Comparison of ENCODE assay signal across 16 cellular contexts in the genomic region with DNA sequence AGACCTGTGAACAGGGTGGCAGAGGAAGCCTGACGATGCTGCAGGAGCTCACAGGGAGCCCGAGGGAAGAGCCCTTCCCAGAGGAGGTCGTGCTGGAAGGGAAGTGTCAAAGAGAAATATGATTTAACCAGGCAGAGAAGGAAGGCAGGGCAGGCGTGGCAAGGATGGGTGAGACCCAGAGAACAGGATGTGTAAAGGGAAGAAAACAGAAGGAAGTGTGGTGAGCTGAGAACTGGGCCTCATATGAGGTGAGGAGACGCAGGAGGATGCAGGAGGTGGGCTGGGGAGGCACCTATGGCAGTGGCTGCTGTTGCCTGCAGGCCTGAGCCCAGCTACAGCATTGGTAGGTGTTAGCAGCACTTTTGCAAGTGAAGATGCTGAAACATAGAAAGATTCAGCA.
A peak's percentile ranks its signal among the peaks of the same experiment; 100 is the strongest.
DNase-seq lines count a peak whose midpoint lies in the region; ATAC-seq, FAIRE-seq and TF ChIP-seq lines count a peak whose summit lies in the region.
"Had no signal": no experiment of that assay in that cellular context is flagged by ENCODE, and none has a peak within 500 bp of the region (broad histone marks: within the 10 kb centered on the region; RNA-seq: fewer than 3 reads in every experiment).

No MANE protein-coding gene starts in this region.

- H3K36me3 Mint-ChIP-seq in activated T-cell treated with anti-CD3 and anti-CD28 coated beads, Interleukin-2, amount 50 U/mL, for 72 hours (ENCODE audit: insufficient read depth in 2 of 2): no peaks in the 10 kb centered on the region

- no peak for TF ChIP-seq EP300 in GM12878 (IDR thresholded peaks at IDR 0.05; ENCODE audit: borderline replicate concordance in 1 of 2, control insufficient read depth in 1 of 2, low read depth in 2 of 2, low read length in 2 of 2)

- no peaks in the 10 kb centered on the region for H3K36me3 ChIP-seq in Panc1 (ENCODE audit: control insufficient read depth, insufficient read depth, low read length)
- no peaks in the 10 kb centered on the region for H3K36me3 ChIP-seq in GM12878 (ENCODE audit: control insufficient read depth in 2 of 2, insufficient read depth in 2 of 2, low read length in 1 of 2)
- H3K36me3 ChIP-seq in upper lobe of right lung: no peaks in the 10 kb centered on the region
- H3K36me3 ChIP-seq: breast epithelium had no signal

- peaks cover 15% of the 10 kb centered on the region for H3K27me3 Mint-ChIP-seq in activated T-cell treated with anti-CD3 and anti-CD28 coated beads, Interleukin-2, amount 50 U/mL, for 72 hours (ENCODE audit: low read depth)

- SMC1A ChIA-PET in GM12878 (lab: Charles Lee; ENCODE audit: uncharacterized antibody, unreplicated experiment): interaction anchor here (1.1 to 2.0 kb wide), 3 partner anchors 11 to 172 kb away, joined by 3 to 4 read pairs (median 4); no protein-coding TSS in a partner anchor

- no peaks in the 10 kb centered on the region for H4K20me1 ChIP-seq in GM12878 (ENCODE audit: control insufficient read depth, insufficient read depth)

- RAD21 ChIA-PET in GM12878 (lab: Charles Lee; ENCODE audit: unreplicated experiment): interaction anchor here (1.0 kb wide), 1 partner anchor 11 kb away, joined by 4 read pairs; no protein-coding TSS in a partner anchor

- H3K9me3 ChIP-seq in Panc1 (ENCODE audit: control insufficient read depth, insufficient read depth, low read depth, low read length) (no peaks in the 10 kb centered on the region), GM12878 (replicated peaks; ENCODE audit: control insufficient read depth, insufficient read depth, low read length) (no peaks in the 10 kb centered on the region), upper lobe of right lung (no peaks in the 10 kb centered on the region)
- H3K9me3 ChIP-seq: breast epithelium, SK-N-SH had no signal

- H2AFZ ChIP-seq in GM12878 (ENCODE audit: control insufficient read depth, low read depth, low read length): no peak overlapping the region

- no peaks in the 10 kb centered on the region for H3K79me2 ChIP-seq in GM12878 (ENCODE audit: control insufficient read depth, insufficient read depth, low read length)

- H3K27ac ChIP-seq in Panc1 (ENCODE audit: low read length) (no peak overlapping the region), GM12878 (ENCODE audit: control insufficient read depth, insufficient read depth) (no peak overlapping the region), upper lobe of right lung (no peak overlapping the region)
- H3K27ac ChIP-seq: breast epithelium, foreskin keratinocyte had no signal

- POLR2A ChIA-PET in Panc1 (lab: Charles Lee) (no interaction called here), GM12878 (lab: Charles Lee) (no interaction called here)

- CTCF ChIA-PET in Panc1 (lab: Charles Lee) (no interaction called here), GM12878 (lab: Yijun Ruan, JAX) (interaction anchor here (1.2 to 1.8 kb wide), 2 partner anchors 9 to 44 kb away, joined by 3 to 4 read pairs; no protein-coding TSS in a partner anchor)

- no peak overlapping the region for H3K4me3 ChIP-seq in Panc1 (ENCODE audit: low read depth in 2 of 2, low read length in 2 of 2)
- no peak overlapping the region for H3K4me3 ChIP-seq in GM12878
- H3K4me3 ChIP-seq in upper lobe of right lung: no peak overlapping the region
- H3K4me3 ChIP-seq: breast epithelium, smooth muscle cell had no signal

- intact Hi-C loops in Panc1 (cut with micrococcal nuclease; ENCODE audit: unreplicated experiment): no loop called here
- intact Hi-C loops in GM12878 (cut with micrococcal nuclease; ENCODE audit: unreplicated experiment): no loop called here
- intact Hi-C loops in upper lobe of right lung (cut with DNase I): no loop called here
- intact Hi-C loops in head of caudate nucleus (cut with DNase I): no loop called here

- no peaks in the 10 kb centered on the region for H3K9me3 Mint-ChIP-seq in activated T-cell treated with anti-CD3 and anti-CD28 coated beads, Interleukin-2, amount 50 U/mL, for 72 hours
- H3K9me3 Mint-ChIP-seq: HFFc6 had no signal

- peak overlapping the region; percentile 68 for H3K27ac Mint-ChIP-seq in activated T-cell treated with anti-CD3 and anti-CD28 coated beads, Interleukin-2, amount 50 U/mL, for 72 hours
- H3K27ac Mint-ChIP-seq: HFFc6 had no signal

- in situ Hi-C loops in Panc1 (cut with HindIII; ENCODE audit: low pct_unique_long_range_greater_than_20kb, low sequenced_read_pairs): no loop called here
- in situ Hi-C loops in GM12878 (cut with MboI): no loop called here

- 16% methylated on average over 5 of the region's 5 CpGs for WGBS in GM12878 (ENCODE audit: insufficient coverage, insufficient replicate concordance, low lambda C conversion rate, missing lambda C conversion rate)

- H3K4me2 ChIP-seq in GM12878 (ENCODE audit: control insufficient read depth, insufficient read depth): no peak overlapping the region
- H3K4me2 ChIP-seq: SK-N-SH, smooth muscle cell had no signal

- BruUV-seq in Panc1 (replicated peaks; lab: Mats Ljungman, UMichigan) (no TSS peak), GM12878 (replicated peaks; lab: Mats Ljungman, UMichigan) (no TSS peak)

- no peak for TF ChIP-seq RAD21 in GM12878 (IDR thresholded peaks at IDR 0.05; ENCODE audit: insufficient read depth, low read depth, low read length)

- no peak overlapping the region for H3K9ac ChIP-seq in GM12878 (ENCODE audit: control insufficient read depth, insufficient read depth, low read length)
- H3K9ac ChIP-seq: SK-N-SH had no signal

- H3K4me3 Mint-ChIP-seq in activated T-cell treated with anti-CD3 and anti-CD28 coated beads, Interleukin-2, amount 50 U/mL, for 72 hours: peak overlapping the region in 1 of 2 donors; percentile 1
- H3K4me3 Mint-ChIP-seq: HFFc6 had no signal

- FAIRE-seq in GM12878 (lab: Jason Lieb, UNC): no peak

- H3K27me3 ChIP-seq in Panc1 (ENCODE audit: control insufficient read depth, insufficient read depth, low read length) (no peaks in the 10 kb centered on the region), GM12878 (replicated peaks in 1 of 2; ENCODE audit: control insufficient read depth in 2 of 2, insufficient read depth in 2 of 2, low read length in 1 of 2) (no peaks in the 10 kb centered on the region), upper lobe of right lung (peaks cover 3% of the 10 kb centered on the region)
- H3K27me3 ChIP-seq: breast epithelium, foreskin keratinocyte had no signal

- DNase-seq in activated T-cell treated with anti-CD3 and anti-CD28 coated beads, Interleukin-2, amount 50 U/mL, for 72 hours: peak; percentile 7 to 17
- no peak for DNase-seq in activated T-cell treated with anti-CD3 and anti-CD28 coated beads, Interleukin-2, amount 50 U/mL, for 1 hour
- DNase-seq in Panc1 (ENCODE audit: low read depth, low spot score) (no peak), GM12878 (ENCODE audit: low read depth, low spot score) (no peak), upper lobe of right lung (no peak), germinal center (ENCODE audit: low spot score) (no peak), head of caudate nucleus (no peak), GM03348 (ENCODE audit: low spot score) (no peak)
- DNase-seq: effector CD8-positive, alpha-beta T cell; HFFc6; mammary epithelial cell; SK-N-SH; substantia nigra had no signal

- H3K4me1 ChIP-seq in Panc1 (ENCODE audit: control insufficient read depth, insufficient read depth, low read length): no peaks in the 10 kb centered on the region
- no peaks in the 10 kb centered on the region for H3K4me1 ChIP-seq in GM12878 (ENCODE audit: control insufficient read depth, insufficient read depth, low read length)
- H3K4me1 ChIP-seq in upper lobe of right lung: no peaks in the 10 kb centered on the region
- H3K4me1 ChIP-seq: breast epithelium had no signal

- no peak for TF ChIP-seq POLR2A in GM12878 (IDR thresholded peaks at IDR 0.05; ENCODE audit: low read depth, low read length)

- peaks cover 23% of the 10 kb centered on the region for H3K4me1 Mint-ChIP-seq in activated T-cell treated with anti-CD3 and anti-CD28 coated beads, Interleukin-2, amount 50 U/mL, for 72 hours (ENCODE audit: low read depth)

- TF ChIP-seq CTCF in Panc1 (IDR thresholded peaks at IDR 0.05) (no peak), GM12878 (IDR thresholded peaks at IDR 0.05 in 2 of 3, conservative IDR thresholded peaks at IDR 0.05 in 1 of 3; ENCODE audit: control insufficient read depth in 2 of 3, extremely low read depth in 1 of 3, insufficient read depth in 1 of 3, low read depth in 3 of 3, low read length in 3 of 3) (no peak), upper lobe of right lung (IDR thresholded peaks at IDR 0.05) (no peak)

- ATAC-seq in activated T-cell treated with anti-CD3 and anti-CD28 coated beads, Interleukin-2, amount 50 U/mL, for 72 hours (replicated peaks in 1 of 2): peak; percentile 51 to 78
- ATAC-seq in Panc1 (peak; percentile 29; the same call in 1 of the 2 replicates), GM12878 (peak; percentile 46), upper lobe of right lung (peak; percentile 31)

TF ChIP-seq in GM12878, 131 proteins besides CTCF, POLR2A, EP300 and RAD21:
- no peak for TF ChIP-seq CREM (IDR thresholded peaks at IDR 0.05; ENCODE audit: low read depth)
- TF ChIP-seq SMAD5 (IDR thresholded peaks at IDR 0.05; ENCODE audit: low read depth): no peak
- TF ChIP-seq, protein P1, sequence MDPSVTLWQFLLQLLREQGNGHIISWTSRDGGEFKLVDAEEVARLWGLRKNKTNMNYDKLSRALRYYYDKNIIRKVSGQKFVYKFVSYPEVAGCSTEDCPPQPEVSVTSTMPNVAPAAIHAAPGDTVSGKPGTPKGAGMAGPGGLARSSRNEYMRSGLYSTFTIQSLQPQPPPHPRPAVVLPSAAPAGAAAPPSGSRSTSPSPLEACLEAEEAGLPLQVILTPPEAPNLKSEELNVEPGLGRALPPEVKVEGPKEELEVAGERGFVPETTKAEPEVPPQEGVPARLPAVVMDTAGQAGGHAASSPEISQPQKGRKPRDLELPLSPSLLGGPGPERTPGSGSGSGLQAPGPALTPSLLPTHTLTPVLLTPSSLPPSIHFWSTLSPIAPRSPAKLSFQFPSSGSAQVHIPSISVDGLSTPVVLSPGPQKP (IDR thresholded peaks at IDR 0.05; ENCODE audit: low read depth, low read length): no peak

Comparison
In these comparisons a context has a peak if more than half of its experiments do, and no peak if none do; other contexts are left out.
1. DNase-seq: peak in activated T-cell treated with anti-CD3 and anti-CD28 coated beads, Interleukin-2, amount 50 U/mL, for 72 hours (2 of 2); none in activated T-cell treated with anti-CD3 and anti-CD28 coated beads, Interleukin-2, amount 50 U/mL, for 1 hour (single experiment), Panc1 (single experiment), GM12878 (single experiment), upper lobe of right lung (single experiment), germinal center (single experiment), head of caudate nucleus (0 of 42) and GM03348 (single experiment).
2. Peak in every context shown above with its lines, with median percentiles within 50 percentile points of each other: ATAC-seq.